21 cellular contexts compared by ENCODE assay signal in genomic region chr17:72139213-72139612, GRCh38. TPM values are rescaled to one million over a fixed set of nuclear protein-coding genes. Genes with fewer than 3 reads are reported as not detected.
"Had no signal": no experiment of that assay in that cellular context is flagged by ENCODE, and none has a peak within 500 bp of the region (broad histone marks: within the 10 kb centered on the region; RNA-seq: fewer than 3 reads in every experiment).

No MANE protein-coding gene starts in this region.

- H3K9me3 ChIP-seq: esophagus squamous epithelium, gastrocnemius medialis, heart left ventricle, ovary, spleen, stomach, testis, upper lobe of right lung had no signal

- H3K27ac ChIP-seq: dorsolateral prefrontal cortex, esophagus squamous epithelium, gastrocnemius medialis, heart left ventricle, ovary, spleen, stomach, testis, upper lobe of right lung had no signal

- H3K27me3 ChIP-seq: dorsolateral prefrontal cortex, heart left ventricle, ovary, stomach, testis, upper lobe of right lung had no signal

- H3K4me1 ChIP-seq: gastrocnemius medialis, spleen, testis, upper lobe of right lung had no signal

- H3K36me3 ChIP-seq: esophagus squamous epithelium, gastrocnemius medialis, heart left ventricle, ovary, spleen, stomach, upper lobe of right lung had no signal

- H3K4me3 ChIP-seq: dorsolateral prefrontal cortex, esophagus squamous epithelium, gastrocnemius medialis, heart left ventricle, lung, ovary, spleen, stomach, testis, upper lobe of right lung had no signal

- ATAC-seq: activated CD4-positive, CD25-positive, alpha-beta regulatory T cell treated with anti-CD3 and anti-CD28 coated beads, Interleukin-2, amount 50 U/mL, for 24 hours; gastrocnemius medialis; heart left ventricle; left colon; sciatic nerve; upper lobe of right lung had no signal

- DNase-seq: activated CD4-positive, alpha-beta T cell treated with anti-CD3 and anti-CD28 coated beads, Interleukin-2, amount 50 U/mL, for 1 hour; activated CD8-positive, alpha-beta memory T cell treated with anti-CD3 and anti-CD28 coated beads for 24 hours; activated naive CD4-positive, alpha-beta T cell; activated naive CD8-positive, alpha-beta T cell treated with anti-CD3 and anti-CD28 coated beads, Interleukin-2, amount 10 ng/mL, durations not matched to agents 7 days and 5 days; aorta; dorsolateral prefrontal cortex; esophagus squamous epithelium; gastrocnemius medialis; heart left ventricle; immature natural killer cell; left colon; ovary; spleen; stomach; T-helper 9 cell; testis; upper lobe of right lung had no signal

RNA-seq across cellular contexts. Expression of gene SOX9, which starts 18.4 kb away (rescaled TPM):
- total RNA-seq: activated naive CD8-positive, alpha-beta T cell treated with anti-CD3 and anti-CD28 coated beads, Interleukin-2, amount 10 ng/mL, durations not matched to agents 7 days and 5 days; pulmonary artery endothelial cell had no signal
